Comparison of ENCODE assay signal across 23 cellular contexts in the genomic region with DNA sequence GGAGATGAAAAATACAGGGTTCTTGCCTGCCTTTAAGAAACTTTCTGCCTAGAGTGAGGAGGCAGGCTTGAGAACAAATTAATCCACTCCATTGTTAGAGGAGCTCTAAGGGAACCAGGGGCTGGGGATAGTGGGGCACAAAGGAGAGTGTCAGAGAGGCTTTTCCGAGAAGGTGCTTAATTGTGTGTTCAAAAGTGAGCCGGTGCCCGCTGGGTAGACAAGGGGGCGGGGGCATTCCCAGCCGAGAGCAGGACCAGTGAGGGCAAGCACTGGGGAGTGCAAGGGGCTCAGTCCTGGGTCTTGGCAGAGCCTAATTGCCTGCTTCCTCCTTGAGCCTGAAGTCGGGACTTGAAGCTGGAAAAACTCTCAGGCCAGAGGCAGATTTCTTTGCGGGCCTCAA.
"Had no signal": no experiment of that assay in that cellular context is flagged by ENCODE, and none has a peak within 500 bp of the region (broad histone marks: within the 10 kb centered on the region; RNA-seq: fewer than 3 reads in every experiment).

No MANE protein-coding gene starts in this region.

- H3K27me3 ChIP-seq: brain microvascular endothelial cell had no signal

- H3K4me3 Mint-ChIP-seq: activated CD4-positive, alpha-beta memory T cell treated with anti-CD3 and anti-CD28 coated beads, Interleukin-2, amount 10 ng/mL, durations not matched to agents 7 days and 5 days; activated CD4-positive, alpha-beta T cell treated with anti-CD3 and anti-CD28 coated beads for 36 hours; activated CD4-positive, alpha-beta T cell treated with anti-CD3 and anti-CD28 coated beads, Interleukin-2, amount 10 ng/mL, durations not matched to agents 24 days and 14 days; activated naive CD4-positive, alpha-beta T cell treated with anti-CD3 and anti-CD28 coated beads, Interleukin-2, amount 10 ng/mL, durations not matched to agents 7 days and 5 days; activated naive CD8-positive, alpha-beta T cell treated with anti-CD3 and anti-CD28 coated beads, Interleukin-2, amount 10 ng/mL, durations not matched to agents 7 days and 5 days; activated T-cell treated with anti-CD3 and anti-CD28 coated beads, Interleukin-2, amount 50 U/mL, for 24 hours; activated T-cell treated with anti-CD3 and anti-CD28 coated beads, Interleukin-2, amount 50 U/mL, for 72 hours; central memory CD8-positive, alpha-beta T cell; dendritic cell treated with granulocyte-macrophage colony-stimulating factor and Interleukin-4, amounts not matched to agents 40 ng/mL and 50 ng/mL, for 4 days had no signal

- H3K9me3 Mint-ChIP-seq: activated CD4-positive, alpha-beta memory T cell treated with anti-CD3 and anti-CD28 coated beads, Interleukin-2, amount 10 ng/mL, durations not matched to agents 7 days and 5 days; activated CD4-positive, alpha-beta T cell treated with anti-CD3 and anti-CD28 coated beads, Interleukin-2, amount 10 ng/mL, durations not matched to agents 24 days and 14 days; activated T-cell treated with anti-CD3 and anti-CD28 coated beads, Interleukin-2, amount 50 U/mL, for 24 hours; central memory CD8-positive, alpha-beta T cell had no signal

- DNase-seq: activated CD4-positive, alpha-beta memory T cell treated with anti-CD3 and anti-CD28 coated beads, Interleukin-2, amount 10 ng/mL, durations not matched to agents 7 days and 5 days; activated CD4-positive, alpha-beta T cell treated with anti-CD3 and anti-CD28 coated beads for 36 hours; activated CD4-positive, alpha-beta T cell treated with anti-CD3 and anti-CD28 coated beads, Interleukin-2, amount 10 ng/mL, durations not matched to agents 24 days and 14 days; activated CD4-positive, CD25-positive, alpha-beta regulatory T cell; activated CD4-positive, CD25-positive, alpha-beta regulatory T cell treated with anti-CD3 and anti-CD28 coated beads, Interleukin-2, amount 50 U/mL, for 72 hours; activated CD8-positive, alpha-beta memory T cell treated with anti-CD3 and anti-CD28 coated beads, Interleukin-2, amount 50 U/mL, for 48 hours; activated gamma-delta T cell; activated naive CD4-positive, alpha-beta T cell; activated naive CD4-positive, alpha-beta T cell treated with anti-CD3 and anti-CD28 coated beads, Interleukin-2, amount 10 ng/mL, durations not matched to agents 7 days and 5 days; activated naive CD8-positive, alpha-beta T cell treated with anti-CD3 and anti-CD28 coated beads, Interleukin-2, amount 10 ng/mL, durations not matched to agents 7 days and 5 days; activated T-cell treated with anti-CD3 and anti-CD28 coated beads for 4 hours; activated T-cell treated with anti-CD3 and anti-CD28 coated beads, Interleukin-2, amount 50 U/mL, for 24 hours; activated T-cell treated with anti-CD3 and anti-CD28 coated beads, Interleukin-2, amount 50 U/mL, for 72 hours; brain microvascular endothelial cell; dorsolateral prefrontal cortex; effector CD8-positive, alpha-beta T cell; foreskin fibroblast; T-helper 2 cell had no signal

- ATAC-seq: activated CD4-positive, alpha-beta T cell treated with anti-CD3 and anti-CD28 coated beads for 36 hours; activated naive CD4-positive, alpha-beta T cell treated with anti-CD3 and anti-CD28 coated beads, Interleukin-2, amount 50 U/mL, for 72 hours; activated T-cell treated with anti-CD3 and anti-CD28 coated beads, Interleukin-2, amount 50 U/mL, for 72 hours; esophagus mucosa had no signal

- H3K27me3 Mint-ChIP-seq: activated CD4-positive, alpha-beta memory T cell treated with anti-CD3 and anti-CD28 coated beads, Interleukin-2, amount 10 ng/mL, durations not matched to agents 7 days and 5 days; activated CD4-positive, alpha-beta T cell treated with anti-CD3 and anti-CD28 coated beads for 36 hours; activated CD4-positive, alpha-beta T cell treated with anti-CD3 and anti-CD28 coated beads, Interleukin-2, amount 10 ng/mL, durations not matched to agents 24 days and 14 days; activated naive CD4-positive, alpha-beta T cell treated with anti-CD3 and anti-CD28 coated beads, Interleukin-2, amount 10 ng/mL, durations not matched to agents 7 days and 5 days; activated naive CD8-positive, alpha-beta T cell treated with anti-CD3 and anti-CD28 coated beads, Interleukin-2, amount 10 ng/mL, durations not matched to agents 7 days and 5 days; activated T-cell treated with anti-CD3 and anti-CD28 coated beads, Interleukin-2, amount 50 U/mL, for 24 hours; dendritic cell treated with granulocyte-macrophage colony-stimulating factor and Interleukin-4, amounts not matched to agents 40 ng/mL and 50 ng/mL, for 4 days had no signal

- H3K27ac ChIP-seq: brain microvascular endothelial cell, coronary artery, dorsolateral prefrontal cortex had no signal

- H3K4me3 ChIP-seq: coronary artery, dorsolateral prefrontal cortex had no signal

- H3K4me1 Mint-ChIP-seq: activated CD4-positive, alpha-beta memory T cell treated with anti-CD3 and anti-CD28 coated beads, Interleukin-2, amount 10 ng/mL, durations not matched to agents 7 days and 5 days; activated CD4-positive, alpha-beta T cell treated with anti-CD3 and anti-CD28 coated beads for 36 hours; activated CD4-positive, alpha-beta T cell treated with anti-CD3 and anti-CD28 coated beads, Interleukin-2, amount 10 ng/mL, durations not matched to agents 24 days and 14 days; activated naive CD4-positive, alpha-beta T cell treated with anti-CD3 and anti-CD28 coated beads, Interleukin-2, amount 10 ng/mL, durations not matched to agents 7 days and 5 days; activated naive CD8-positive, alpha-beta T cell treated with anti-CD3 and anti-CD28 coated beads, Interleukin-2, amount 10 ng/mL, durations not matched to agents 7 days and 5 days; central memory CD8-positive, alpha-beta T cell had no signal

- H3K36me3 Mint-ChIP-seq: activated naive CD4-positive, alpha-beta T cell treated with anti-CD3 and anti-CD28 coated beads, Interleukin-2, amount 10 ng/mL, durations not matched to agents 7 days and 5 days; activated naive CD4-positive, alpha-beta T cell treated with anti-CD3 and anti-CD28 coated beads, Interleukin-2, amount 50 U/mL, for 72 hours; activated naive CD8-positive, alpha-beta T cell treated with anti-CD3 and anti-CD28 coated beads, Interleukin-2, amount 10 ng/mL, durations not matched to agents 7 days and 5 days had no signal

- H3K36me3 ChIP-seq: brain microvascular endothelial cell had no signal

- H3K27ac Mint-ChIP-seq: activated CD4-positive, alpha-beta memory T cell treated with anti-CD3 and anti-CD28 coated beads, Interleukin-2, amount 10 ng/mL, durations not matched to agents 7 days and 5 days; activated CD4-positive, alpha-beta T cell treated with anti-CD3 and anti-CD28 coated beads for 36 hours; activated CD4-positive, alpha-beta T cell treated with anti-CD3 and anti-CD28 coated beads, Interleukin-2, amount 10 ng/mL, durations not matched to agents 24 days and 14 days; activated naive CD4-positive, alpha-beta T cell treated with anti-CD3 and anti-CD28 coated beads, Interleukin-2, amount 10 ng/mL, durations not matched to agents 7 days and 5 days; activated naive CD4-positive, alpha-beta T cell treated with anti-CD3 and anti-CD28 coated beads, Interleukin-2, amount 50 U/mL, for 72 hours; activated naive CD8-positive, alpha-beta T cell treated with anti-CD3 and anti-CD28 coated beads, Interleukin-2, amount 10 ng/mL, durations not matched to agents 7 days and 5 days; activated T-cell treated with anti-CD3 and anti-CD28 coated beads, Interleukin-2, amount 50 U/mL, for 24 hours; activated T-cell treated with anti-CD3 and anti-CD28 coated beads, Interleukin-2, amount 50 U/mL, for 72 hours; dendritic cell treated with granulocyte-macrophage colony-stimulating factor and Interleukin-4, amounts not matched to agents 40 ng/mL and 50 ng/mL, for 4 days had no signal
